In the genomic region with DNA sequence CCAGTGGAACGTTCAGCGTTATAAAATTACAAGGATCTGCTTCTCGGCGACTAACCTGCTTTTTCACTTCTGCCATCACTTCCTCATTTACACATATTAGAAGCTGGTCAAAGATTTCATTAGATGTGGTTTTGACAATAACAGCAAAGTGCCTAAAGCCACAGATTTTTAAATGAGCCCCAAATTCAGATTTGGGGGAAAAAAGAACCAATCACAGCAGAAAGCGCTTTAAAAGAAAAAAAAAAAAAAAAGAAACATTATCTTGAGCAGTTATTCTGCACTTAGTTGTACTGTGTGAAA, we compare ENCODE assay signal across 9 cellular contexts.
A peak's percentile ranks its signal among the peaks of the same experiment; 100 is the strongest.
DNase-seq lines count a peak whose midpoint lies in the region; ATAC-seq and TF ChIP-seq lines count a peak whose summit lies in the region.
"Had no signal": no experiment of that assay in that cellular context is flagged by ENCODE, and none has a peak within 500 bp of the region (broad histone marks: within the 10 kb centered on the region; RNA-seq: fewer than 3 reads in every experiment).

No MANE protein-coding gene starts in this region.

- peak overlapping the region; percentile 37 to 70 (median 62); a peak in 19 of 20 replicates for H3K4me3 ChIP-seq in BLaER1 treated with 17β-estradiol and CSF1 and Interleukin-3, amounts not matched to agents 10 nM and 100 nM
- H3K4me3 ChIP-seq in OCI-LY7 (ENCODE audit: low read depth, low read length, poor library complexity, severe bottlenecking), result peak overlapping the region; percentile 72

- intact Hi-C loops in OCI-LY7 (cut with micrococcal nuclease; ENCODE audit: unreplicated experiment), result loop anchor here (1.0 to 5.0 kb wide), 2 partner anchors 47 to 169 kb away; no protein-coding TSS in a partner anchor

- H4K20me1 ChIP-seq in BLaER1 treated with 17β-estradiol and CSF1 and Interleukin-3, amounts not matched to agents 10 nM and 100 nM, result peaks cover 0 to 41% (median 8%) of the 10 kb centered on the region in 11 experiments; a peak in 9 of 22 replicates
- H4K20me1 ChIP-seq in OCI-LY7 (ENCODE audit: insufficient read depth, low read length), result no peaks in the 10 kb centered on the region

- H3K36me3 ChIP-seq in BLaER1 treated with 17β-estradiol and CSF1 and Interleukin-3, amounts not matched to agents 10 nM and 100 nM, result peaks cover 0 to 4% (median 0%) of the 10 kb centered on the region in 11 experiments; a peak in 2 of 22 replicates
- H3K36me3 ChIP-seq in OCI-LY7 (ENCODE audit: insufficient read depth, low read length), result no peaks in the 10 kb centered on the region

- H3K4me2 ChIP-seq in BLaER1 treated with 17β-estradiol and CSF1 and Interleukin-3, amounts not matched to agents 10 nM and 100 nM, result peak overlapping the region; percentile 81 to 99 (median 95)
- peak overlapping the region; percentile 96 for H3K4me2 ChIP-seq in OCI-LY7 (ENCODE audit: low read length)

- H3K9me2 ChIP-seq in OCI-LY7 (ENCODE audit: insufficient read depth, low read length), result no peaks in the 10 kb centered on the region

- H3K4me3 Mint-ChIP-seq in memory B cell, result peak overlapping the region; percentile 79
- H3K4me3 Mint-ChIP-seq: stimulated activated naive CD8-positive, alpha-beta T cell treated with anti-CD3 and anti-CD28 coated beads, Interleukin-15, Interleukin-2, amounts not matched to agents 100 ng/mL and 50 ng/mL, for 24 hours had no signal

- TF ChIP-seq CTCF in OCI-LY7 (conservative IDR thresholded peaks at IDR 0.05; ENCODE audit: low read length), result no peak

- H3K4me1 Mint-ChIP-seq in memory B cell, result peaks cover 36% of the 10 kb centered on the region

- POLR2A ChIA-PET in OCI-LY7 (lab: Charles Lee), result interaction anchor here (0.6 to 1.4 kb wide), 4 partner anchors 15 to 167 kb away, joined by 4 read pairs; no protein-coding TSS in a partner anchor

- CTCF ChIA-PET in OCI-LY7 (lab: Charles Lee; ENCODE audit: unreplicated experiment), result no interaction called here

- ATAC-seq in GM21717 (IDR thresholded peaks at IDR 0.05; ENCODE audit: unreplicated experiment) (peak; percentile 76), memory B cell (ENCODE audit: low read depth) (peak; percentile 59), GM18873 (IDR thresholded peaks at IDR 0.05; ENCODE audit: low FRiP score, unreplicated experiment) (no peak)

- peaks cover 87% of the 10 kb centered on the region for H3K79me2 ChIP-seq in OCI-LY7 (ENCODE audit: insufficient read depth, low read depth, low read length)

- no peaks in the 10 kb centered on the region for H3K27me3 ChIP-seq in BLaER1 treated with 17β-estradiol and CSF1 and Interleukin-3, amounts not matched to agents 10 nM and 100 nM

- H2AFZ ChIP-seq in OCI-LY7 (ENCODE audit: low read length), result no peak overlapping the region

- H3K36me3 Mint-ChIP-seq in memory B cell, result no peaks in the 10 kb centered on the region

- peak overlapping the region; percentile 60 to 91 (median 81); a peak in 21 of 22 replicates for H3K27ac ChIP-seq in BLaER1 treated with 17β-estradiol and CSF1 and Interleukin-3, amounts not matched to agents 10 nM and 100 nM
- H3K27ac ChIP-seq in OCI-LY7 (ENCODE audit: low read depth, low read length, poor library complexity, severe bottlenecking), result peak overlapping the region; percentile 100

- H3K9me3 ChIP-seq in BLaER1 treated with 17β-estradiol and CSF1 and Interleukin-3, amounts not matched to agents 10 nM and 100 nM (replicated peaks in 1 of 11), result no peaks in the 10 kb centered on the region
- H3K9me3 ChIP-seq in OCI-LY7 (ENCODE audit: low read length), result no peaks in the 10 kb centered on the region

- peak overlapping the region; percentile 95 for H3K27ac Mint-ChIP-seq in memory B cell
- H3K27ac Mint-ChIP-seq: stimulated activated naive CD8-positive, alpha-beta T cell treated with anti-CD3 and anti-CD28 coated beads, Interleukin-15, Interleukin-2, amounts not matched to agents 100 ng/mL and 50 ng/mL, for 24 hours had no signal

- no TSS peak for BruUV-seq in OCI-LY7 (replicated peaks; lab: Mats Ljungman, UMichigan)

- H3K9ac ChIP-seq in BLaER1 treated with 17β-estradiol and CSF1 and Interleukin-3, amounts not matched to agents 10 nM and 100 nM, result peak overlapping the region; percentile 69 to 86 (median 78); a peak in 21 of 22 replicates

- peaks cover 8% of the 10 kb centered on the region for H3K27me3 Mint-ChIP-seq in memory B cell

- DNase-seq in OCI-LY7 (ENCODE audit: low spot score), result peak; percentile 59
- peak in 1 of 2 donors; percentile 25 for DNase-seq in memory B cell (ENCODE audit: low spot score in 2 of 2)
- DNase-seq in UCSD-AML1 (lab: John Stamatoyannopoulos, UW; ENCODE audit: unreplicated experiment), result no peak
- no peak for DNase-seq in NCI-H345 (lab: John Stamatoyannopoulos, UW)
- no peak for DNase-seq in pons (ENCODE audit: low spot score)

- peaks cover 69 to 100% (median 88%) of the 10 kb centered on the region in 10 experiments for H3K4me1 ChIP-seq in BLaER1 treated with 17β-estradiol and CSF1 and Interleukin-3, amounts not matched to agents 10 nM and 100 nM
- H3K4me1 ChIP-seq in OCI-LY7 (ENCODE audit: insufficient read depth, low read length, poor library complexity, severe bottlenecking), result peaks cover 67% of the 10 kb centered on the region

- H3K9me3 Mint-ChIP-seq in memory B cell, result no peaks in the 10 kb centered on the region
- H3K9me3 Mint-ChIP-seq: stimulated activated naive CD8-positive, alpha-beta T cell treated with anti-CD3 and anti-CD28 coated beads, Interleukin-15, Interleukin-2, amounts not matched to agents 100 ng/mL and 50 ng/mL, for 24 hours had no signal
